ENCODE assay signal across 19 cellular contexts in the genomic region with DNA sequence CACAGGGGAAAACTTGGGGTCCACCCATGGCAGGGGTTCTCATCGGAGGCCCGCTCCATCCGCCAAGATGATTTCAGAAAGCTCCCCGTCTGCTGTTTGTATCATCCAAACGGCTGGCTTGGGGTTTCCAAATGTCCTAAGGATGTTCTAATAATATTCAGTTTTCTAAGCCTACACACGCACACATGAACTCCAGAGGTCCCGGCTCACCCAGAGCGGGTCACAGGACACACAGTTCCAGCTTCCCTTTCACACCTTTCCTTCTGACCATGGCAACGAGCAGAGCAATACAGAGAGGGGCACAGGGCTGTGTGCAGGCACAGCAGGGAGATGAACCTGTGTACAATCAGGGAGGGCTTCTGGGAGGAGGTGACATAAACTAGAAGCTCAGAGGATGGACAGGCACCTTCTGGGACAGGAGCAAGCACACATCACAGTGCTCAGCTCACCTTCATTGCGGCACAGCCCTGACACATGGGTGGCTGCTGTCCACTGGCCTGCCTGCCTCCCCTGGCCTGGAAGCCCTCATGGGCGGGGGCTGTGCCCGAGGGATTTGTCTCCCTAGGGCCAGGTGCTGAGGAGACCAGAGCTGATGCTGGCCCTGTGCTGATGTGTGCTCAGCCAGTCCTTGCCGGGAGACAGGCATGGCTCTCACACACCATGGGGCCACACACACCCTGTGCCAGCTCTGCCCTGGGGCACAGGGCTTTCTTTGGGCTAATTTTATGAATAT. TPM values are rescaled to one million over a fixed set of nuclear protein-coding genes. Genes with fewer than 3 reads are reported as not detected.
A peak's percentile ranks its signal among the peaks of the same experiment; 100 is the strongest.
DNase-seq lines count a peak whose midpoint lies in the region; ATAC-seq, FAIRE-seq and TF ChIP-seq lines count a peak whose summit lies in the region.
"Had no signal": no experiment of that assay in that cellular context is flagged by ENCODE, and none has a peak within 500 bp of the region (broad histone marks: within the 10 kb centered on the region; RNA-seq: fewer than 3 reads in every experiment).

No MANE protein-coding gene starts in this region.

- H3K27me3 ChIP-seq in K562 (ENCODE audit: control insufficient read depth in 2 of 2, insufficient read depth in 2 of 2, low read length in 2 of 2): peaks cover 7 to 60% of the 10 kb centered on the region in 2 experiments; a peak in 4 of 5 replicates
- H3K27me3 ChIP-seq in right cardiac atrium (ENCODE audit: control insufficient read depth, insufficient read depth): no peaks in the 10 kb centered on the region
- H3K27me3 ChIP-seq in pancreas: no peaks in the 10 kb centered on the region
- H3K27me3 ChIP-seq in mammary epithelial cell (ENCODE audit: insufficient read depth, low read length): no peaks in the 10 kb centered on the region

- H3K27ac ChIP-seq in A549: no peak overlapping the region
- H3K27ac ChIP-seq in K562 (ENCODE audit: extremely low read depth, low read depth, low read length): no peak overlapping the region
- H3K27ac ChIP-seq in right cardiac atrium (ENCODE audit: low read length): peak overlapping the region; percentile 70
- H3K27ac ChIP-seq in pancreas: peak overlapping the region; percentile 35 to 88 (median 66)
- no peak overlapping the region for H3K27ac ChIP-seq in mammary epithelial cell (ENCODE audit: insufficient read depth, low read depth, low read length)
- H3K27ac ChIP-seq in coronary artery: no peak overlapping the region
- H3K27ac ChIP-seq: C4-2B, VCaP had no signal

- H3K36me3 ChIP-seq in K562 (ENCODE audit: control insufficient read depth, insufficient read depth, low read length) (no peaks in the 10 kb centered on the region), pancreas (no peaks in the 10 kb centered on the region), mammary epithelial cell (ENCODE audit: insufficient read depth, low read length) (no peaks in the 10 kb centered on the region)

- H3K4me3 ChIP-seq in A549 (no peak overlapping the region), K562 (no peak overlapping the region), right cardiac atrium (ENCODE audit: low read length) (no peak overlapping the region), pancreas (no peak overlapping the region), mammary epithelial cell (replicated peaks in 1 of 3; ENCODE audit: insufficient read depth in 1 of 3, low read depth in 2 of 3, low read length in 3 of 3) (no peak overlapping the region), coronary artery (no peak overlapping the region)
- H3K4me3 ChIP-seq: GM23338 had no signal

- no TSS peak for BruUV-seq in K562 (replicated peaks; lab: Mats Ljungman, UMichigan)
- no TSS peak for BruUV-seq in mammary epithelial cell (replicated peaks; lab: Mats Ljungman, UMichigan)

- H3K4me2 ChIP-seq in A549 (peak overlapping the region; percentile 25; the same call in 1 of the 3 replicates), K562 (ENCODE audit: insufficient read depth, low read length) (no peak overlapping the region), mammary epithelial cell (ENCODE audit: insufficient read depth, low read depth, low read length) (no peak overlapping the region)
- H3K4me2 ChIP-seq: GM23338 had no signal

- FAIRE-seq in A549 (lab: Jason Lieb, UNC) (no peak), K562 (lab: Jason Lieb, UNC) (no peak), pancreas (lab: Jason Lieb, UNC) (no peak)
- FAIRE-seq: bronchial epithelial cell had no signal

- intact Hi-C loops in K562 (cut with micrococcal nuclease) (no loop called here), right cardiac atrium (cut with DNase I) (no loop called here), pancreas (cut with DNase I) (no loop called here), mammary epithelial cell (cut with micrococcal nuclease) (no loop called here)

- WGBS in A549 (ENCODE audit: missing lambda C conversion rate): 65% methylated on average over 10 of the region's 13 CpGs
- 1% methylated on average over 12 of the region's 13 CpGs for WGBS in K562 (ENCODE audit: insufficient coverage, low coverage, missing lambda C conversion rate)
- whole genome bisulfite sequencing in right cardiac atrium: 76% methylated on average over 13 of the region's 13 CpGs
- WGBS in pancreas, 2 donors: 37 to 43% methylated on average over 12 to 13 of the region's 13 CpGs
- 80% methylated on average over 12 of the region's 13 CpGs for WGBS in mammary epithelial cell (ENCODE audit: low coverage, missing lambda C conversion rate)

- DNase-seq in A549 (ENCODE audit: low read depth in 1 of 2, low spot score in 1 of 2): no peak
- DNase-seq in K562 (ENCODE audit: extremely low read depth in 1 of 4, low spot score in 3 of 4): no peak
- DNase-seq in right cardiac atrium: peak in 2 of 3 donors; percentile 38 to 53
- peak in 1 of 6 donors; percentile 61 for DNase-seq in pancreas
- DNase-seq in mammary epithelial cell: no peak
- no peak for DNase-seq in coronary artery (ENCODE audit: low spot score)
- no peak for DNase-seq in SW480 (ENCODE audit: low spot score)
- DNase-seq: activated CD4-positive, alpha-beta T cell treated with anti-CD3 and anti-CD28 coated beads, Interleukin-2, amount 50 U/mL, for 4 hours; activated gamma-delta T cell; hypothalamus; NCI-H146; NCI-H2171 treated with DMSO at 0.1 percent for 48 hours; nephron progenitor cell; SHP77 treated with DMSO at 0.1 percent for 48 hours had no signal

- in situ Hi-C loops in K562 (cut with MboI) (no loop called here), mammary epithelial cell (cut with MboI; ENCODE audit: low sequenced_read_pairs in 2 of 2) (no loop called here)

- POLR2A ChIA-PET in A549 (lab: Yijun Ruan, JAX): no interaction called here
- POLR2A ChIA-PET in K562 (lab: Yijun Ruan, JAX): interaction anchor here (1.0 to 1.3 kb wide), 2 partner anchors 30 to 289 kb away, joined by 3 to 4 read pairs; no protein-coding TSS in a partner anchor

- TF ChIP-seq RAD21 in A549 (conservative IDR thresholded peaks at IDR 0.05 in 1 of 2, IDR thresholded peaks at IDR 0.05 in 1 of 2) (no peak), K562 (CRISPR knock-in tag; conservative IDR thresholded peaks at IDR 0.05 in 1 of 2, IDR thresholded peaks at IDR 0.05 in 1 of 2) (no peak)

- TF ChIP-seq POLR2A in A549 (IDR thresholded peaks at IDR 0.05; ENCODE audit: low read length) (no peak), K562 (conservative IDR thresholded peaks at IDR 0.05) (no peak)

- H3K4me1 ChIP-seq in A549 (peaks cover 7% of the 10 kb centered on the region; the same call in 1 of the 3 replicates), K562 (replicated peaks in 1 of 2; ENCODE audit: control insufficient read depth in 2 of 2, insufficient read depth in 2 of 2, low read length in 2 of 2) (peaks cover 0 to 6% of the 10 kb centered on the region in 2 experiments; a peak in 3 of 5 replicates), right cardiac atrium (ENCODE audit: control insufficient read depth, insufficient read depth, low read length) (peaks cover 7% of the 10 kb centered on the region), pancreas (peaks cover 10 to 26% (median 26%) of the 10 kb centered on the region in 3 donors), mammary epithelial cell (ENCODE audit: insufficient read depth, low read length) (peaks cover 7% of the 10 kb centered on the region)

- no peak overlapping the region for H2AFZ ChIP-seq in K562 (ENCODE audit: low read depth, low read length)
- H2AFZ ChIP-seq in mammary epithelial cell (ENCODE audit: low read depth, low read length): no peak overlapping the region
- H2AFZ ChIP-seq: GM23338 had no signal

- H3K9me1 ChIP-seq in K562 (ENCODE audit: control insufficient read depth, insufficient read depth, low read length): no peaks in the 10 kb centered on the region

- TF ChIP-seq CTCF in A549 (IDR thresholded peaks at IDR 0.05) (no peak), K562 (IDR thresholded peaks at IDR 0.05 in 2 of 3, conservative IDR thresholded peaks at IDR 0.05 in 1 of 3; ENCODE audit: insufficient read depth in 2 of 3, low read depth in 1 of 3, low read length in 3 of 3) (no peak), pancreas (IDR thresholded peaks at IDR 0.05) (no peak), mammary epithelial cell (conservative IDR thresholded peaks at IDR 0.05 in 1 of 2, IDR thresholded peaks at IDR 0.05 in 1 of 2; ENCODE audit: extremely low read depth in 1 of 2, insufficient read depth in 1 of 2, low read depth in 1 of 2, low read length in 2 of 2) (no peak), coronary artery (IDR thresholded peaks at IDR 0.05) (no peak)

- H3K9ac ChIP-seq in K562 (ENCODE audit: insufficient read depth in 1 of 2, low read depth in 2 of 2, low read length in 2 of 2) (no peak overlapping the region), mammary epithelial cell (ENCODE audit: insufficient read depth, low read length) (no peak overlapping the region)

- no peaks in the 10 kb centered on the region for H3K9me3 ChIP-seq in A549
- no peaks in the 10 kb centered on the region for H3K9me3 ChIP-seq in K562 (replicated peaks; ENCODE audit: control insufficient read depth, insufficient read depth, low read depth, low read length)
- no peaks in the 10 kb centered on the region for H3K9me3 ChIP-seq in right cardiac atrium (ENCODE audit: control insufficient read depth, low read length)
- no peaks in the 10 kb centered on the region for H3K9me3 ChIP-seq in pancreas
- H3K9me3 ChIP-seq in mammary epithelial cell (replicated peaks; ENCODE audit: insufficient read depth, low read length): no peaks in the 10 kb centered on the region

- H3K79me2 ChIP-seq in K562 (ENCODE audit: control insufficient read depth, insufficient read depth, low read length) (no peaks in the 10 kb centered on the region), mammary epithelial cell (ENCODE audit: insufficient read depth, low read length) (no peaks in the 10 kb centered on the region)

- dilution Hi-C loops in mammary epithelial cell (cut with HindIII; ENCODE audit: low sequenced_read_pairs): no loop called here

- no peak for ATAC-seq in A549
- ATAC-seq in K562: no peak
- peak; percentile 17 to 22 for ATAC-seq in right cardiac atrium
- peak; percentile 11 to 35 (median 20) for ATAC-seq in pancreas
- no peak for ATAC-seq in GM18858 (IDR thresholded peaks at IDR 0.05; ENCODE audit: unreplicated experiment)
- ATAC-seq: GM23338 had no signal

- TF ChIP-seq EP300 in A549 (IDR thresholded peaks at IDR 0.05): no peak
- no peak for TF ChIP-seq EP300 in K562 (IDR thresholded peaks at IDR 0.05; ENCODE audit: low read length)

- H4K20me1 ChIP-seq in K562 (replicated peaks; ENCODE audit: control insufficient read depth, insufficient read depth, low read length) (peaks cover 8% of the 10 kb centered on the region; the same call in 1 of the 2 replicates), mammary epithelial cell (ENCODE audit: insufficient read depth, low read length) (no peaks in the 10 kb centered on the region)

- CTCF ChIA-PET in A549 (lab: Yijun Ruan, JAX): no interaction called here
- CTCF ChIA-PET in K562 (lab: Yijun Ruan, JAX; ENCODE audit: low intra/inter-chr PET ratio): no interaction called here
- CTCF ChIA-PET in mammary epithelial cell (lab: Charles Lee; ENCODE audit: low non-redundant PET): no interaction called here

RNA-seq across cellular contexts. Expression of a gene that starts 44.8 kb away (rescaled TPM):
- 0.21 and 0.37 TPM in 2 replicates for polyA plus RNA-seq in A549 (2011; rRNA removed)
- polyA plus RNA-seq in A549 (2012; cell fraction: cytosol; rRNA removed): 0.19 and 0.46 TPM in 2 replicates
- polyA plus RNA-seq in A549 (2012; cell fraction: nucleus; rRNA removed): 0.34 TPM in 2 replicates
- 0.31 to 0.40 TPM (median 0.32 TPM) in 3 replicates for polyA plus RNA-seq in A549 (2017; fragmentation: RNase III; extraction: RNeasy Plus Mini Kit Qiagen cat#74134 plus additional on column Dnase treatment)
- 0.12 and 0.68 TPM in 2 replicates for polyA minus RNA-seq in A549 (2011; rRNA and poly(A)+ RNA removed)
- total RNA-seq in K562 (2011; cell fraction: chromatin; rRNA removed; ENCODE audit: low replicate concordance): not detected in 2 replicates
- total RNA-seq in K562 (2011; cell fraction: nucleolus; rRNA removed): not detected in 2 replicates
- total RNA-seq in K562 (2011; cell fraction: nucleoplasm; rRNA removed): not detected in 2 replicates
- not detected in 2 replicates for total RNA-seq in K562 (2014; rRNA removed)
- not detected in 2 replicates for total RNA-seq in K562 (2014; rRNA removed; fragmentation: Illumina TruSeq; extraction: Trizol)
- total RNA-seq in K562 (2015; rRNA removed; fragmentation: Illumina TruSeq; extraction: Trizol): not detected in 2 replicates
- total RNA-seq in K562 (2021): not detected in 2 replicates
- not detected in 2 replicates for polyA plus RNA-seq in K562 (2011; rRNA removed)
- polyA plus RNA-seq in K562 (2011; cell fraction: cytosol; rRNA removed): not detected in 2 replicates
- polyA plus RNA-seq in K562 (2011; cell fraction: nucleus; rRNA removed): not detected in 2 replicates
- not detected in 2 replicates for polyA plus RNA-seq in K562 (2012)
- not detected in 2 replicates for polyA plus RNA-seq in K562 (2014; fragmentation: Illumina TruSeq; extraction: Trizol)
- not detected for polyA plus RNA-seq in K562 (2014; fragmentation: Nextera tagmentation; extraction: Ambion mirVana)
- polyA plus RNA-seq in K562 (2014; rRNA removed): not detected in 2 replicates
- polyA minus RNA-seq in K562 (2011; rRNA and poly(A)+ RNA removed): not detected in 2 replicates
- not detected in 2 replicates for polyA minus RNA-seq in K562 (2011; cell fraction: cytosol; rRNA and poly(A)+ RNA removed)
- polyA minus RNA-seq in K562 (2011; cell fraction: nucleus; rRNA and poly(A)+ RNA removed): not detected in 2 replicates
- 10 to 100 TPM in 2 of 4 donors, 1 to 10 TPM in 2; 6.2 to 17.4 (median 9.6) TPM for total RNA-seq in right cardiac atrium
- 4.2 TPM for polyA plus RNA-seq in right cardiac atrium
- 1 to 10 TPM; 4.3 to 8.6 (median 6.0) TPM for total RNA-seq in pancreas
- 10 to 100 TPM in 1 of 2 donors, 1 to 10 TPM in 1; 6.1 to 13.1 TPM for polyA plus RNA-seq in pancreas
- under 1 TPM; 0.28 to 0.67 TPM for total RNA-seq in mammary epithelial cell
- polyA plus RNA-seq in mammary epithelial cell: 0.87 TPM
- polyA minus RNA-seq in mammary epithelial cell: 3.9 TPM

Comparison
In these comparisons a context has a peak if more than half of its experiments do, and no peak if none do; other contexts are left out.
1. ATAC-seq: peak in right cardiac atrium (2 of 2) and pancreas (4 of 4); none in A549 (0 of 2), K562 (single experiment) and GM18858 (single experiment).
2. DNase-seq: peak in right cardiac atrium (2 of 3); none in A549 (0 of 2), K562 (0 of 4), mammary epithelial cell (single experiment), coronary artery (single experiment) and SW480 (single experiment).
3. H3K27ac ChIP-seq: peak in right cardiac atrium (single experiment) and pancreas (4 of 4); none in A549 (0 of 2), K562 (single experiment), mammary epithelial cell (single experiment) and coronary artery (0 of 2).